13 cellular contexts compared by ENCODE assay signal in genomic region chr16:72947379-72948237, GRCh38.
DNase-seq lines count a peak whose midpoint lies in the region; ATAC-seq and TF ChIP-seq lines count a peak whose summit lies in the region.
"Had no signal": no experiment of that assay in that cellular context is flagged by ENCODE, and none has a peak within 500 bp of the region (broad histone marks: within the 10 kb centered on the region; RNA-seq: fewer than 3 reads in every experiment).

No MANE protein-coding gene starts in this region.

- H3K27ac Mint-ChIP-seq in activated CD4-positive, alpha-beta T cell treated with anti-CD3 and anti-CD28 coated beads, Interleukin-2, amount 10 ng/mL, durations not matched to agents 24 days and 14 days = no peak overlapping the region
- no peak overlapping the region for H3K27ac Mint-ChIP-seq in effector memory CD8-positive, alpha-beta T cell
- H3K27ac Mint-ChIP-seq: activated T-helper 17 cell treated with anti-CD3 and anti-CD28 coated beads, Interleukin-2, amount 50 U/mL, for 72 hours had no signal

- no peaks in the 10 kb centered on the region for H3K27me3 ChIP-seq in fibroblast of lung (ENCODE audit: control insufficient read depth, insufficient read depth, low read length)
- no peaks in the 10 kb centered on the region for H3K27me3 ChIP-seq in left lung
- no peaks in the 10 kb centered on the region for H3K27me3 ChIP-seq in gastrocnemius medialis
- no peaks in the 10 kb centered on the region for H3K27me3 ChIP-seq in vagina

- H2AFZ ChIP-seq in fibroblast of lung (ENCODE audit: low read length) = no peak overlapping the region

- H3K27me3 Mint-ChIP-seq in activated CD4-positive, alpha-beta T cell treated with anti-CD3 and anti-CD28 coated beads, Interleukin-2, amount 10 ng/mL, durations not matched to agents 24 days and 14 days = peaks cover 2% of the 10 kb centered on the region
- H3K27me3 Mint-ChIP-seq in effector memory CD8-positive, alpha-beta T cell = no peaks in the 10 kb centered on the region
- H3K27me3 Mint-ChIP-seq: activated T-helper 17 cell treated with anti-CD3 and anti-CD28 coated beads, Interleukin-2, amount 50 U/mL, for 72 hours had no signal

- no peak overlapping the region for H3K4me2 ChIP-seq in fibroblast of lung (ENCODE audit: extremely low read depth, insufficient read depth, low read length)

- no peak for TF ChIP-seq CTCF in fibroblast of lung (conservative IDR thresholded peaks at IDR 0.05 in 1 of 2, IDR thresholded peaks at IDR 0.05 in 1 of 2; ENCODE audit: low read depth in 1 of 2, low read length in 2 of 2)
- TF ChIP-seq CTCF in left lung (IDR thresholded peaks at IDR 0.05) = no peak
- no peak for TF ChIP-seq CTCF in gastrocnemius medialis (IDR thresholded peaks at IDR 0.05 in 4 of 5, conservative IDR thresholded peaks at IDR 0.05 in 1 of 5)
- TF ChIP-seq CTCF in vagina (IDR thresholded peaks at IDR 0.05) = no peak

- peak overlapping the region; percentile 59 for H3K27ac ChIP-seq in fibroblast of lung (ENCODE audit: insufficient read depth, low read length)
- no peak overlapping the region for H3K27ac ChIP-seq in left lung
- H3K27ac ChIP-seq in gastrocnemius medialis = peak overlapping the region; percentile 69 to 83 (median 82)
- H3K27ac ChIP-seq in vagina = no peak overlapping the region

- TF ChIP-seq POLR2A in gastrocnemius medialis (IDR thresholded peaks at IDR 0.05) (no peak), vagina (IDR thresholded peaks at IDR 0.05) (no peak)

- peaks cover 60% of the 10 kb centered on the region for H3K79me2 ChIP-seq in fibroblast of lung (ENCODE audit: control insufficient read depth, insufficient read depth, low read length)

- peaks cover 9% of the 10 kb centered on the region for H3K36me3 ChIP-seq in fibroblast of lung (ENCODE audit: control insufficient read depth, insufficient read depth, low read length)
- peaks cover 0 to 21% of the 10 kb centered on the region in 2 donors for H3K36me3 ChIP-seq in left lung
- H3K36me3 ChIP-seq in gastrocnemius medialis = peaks cover 0 to 12% of the 10 kb centered on the region in 2 donors
- peaks cover 0 to 18% of the 10 kb centered on the region in 2 donors for H3K36me3 ChIP-seq in vagina

- no peaks in the 10 kb centered on the region for H4K20me1 ChIP-seq in fibroblast of lung (ENCODE audit: control insufficient read depth, extremely low read depth, insufficient read depth, low read length)

- no peaks in the 10 kb centered on the region for H3K4me1 Mint-ChIP-seq in activated CD4-positive, alpha-beta T cell treated with anti-CD3 and anti-CD28 coated beads, Interleukin-2, amount 10 ng/mL, durations not matched to agents 24 days and 14 days
- H3K4me1 Mint-ChIP-seq in effector memory CD8-positive, alpha-beta T cell (ENCODE audit: low read depth in 2 of 2) = no peaks in the 10 kb centered on the region
- H3K4me1 Mint-ChIP-seq: activated T-helper 17 cell treated with anti-CD3 and anti-CD28 coated beads, Interleukin-2, amount 50 U/mL, for 72 hours had no signal

- H3K9ac ChIP-seq in fibroblast of lung (ENCODE audit: insufficient read depth, low read length) = peak overlapping the region; percentile 28

- H3K4me1 ChIP-seq in fibroblast of lung (ENCODE audit: control insufficient read depth, extremely low read depth, insufficient read depth, low read length) (peaks cover 20% of the 10 kb centered on the region), left lung (peaks cover 0 to 9% of the 10 kb centered on the region in 2 donors), gastrocnemius medialis (peaks cover 38 to 57% of the 10 kb centered on the region in 2 donors), vagina (peaks cover 5% of the 10 kb centered on the region)

- H3K36me3 Mint-ChIP-seq in activated CD4-positive, alpha-beta T cell treated with anti-CD3 and anti-CD28 coated beads, Interleukin-2, amount 10 ng/mL, durations not matched to agents 24 days and 14 days (ENCODE audit: low read depth) = no peaks in the 10 kb centered on the region
- no peaks in the 10 kb centered on the region for H3K36me3 Mint-ChIP-seq in effector memory CD8-positive, alpha-beta T cell (ENCODE audit: insufficient read depth)

- no peak overlapping the region for H3K4me3 Mint-ChIP-seq in activated CD4-positive, alpha-beta T cell treated with anti-CD3 and anti-CD28 coated beads, Interleukin-2, amount 10 ng/mL, durations not matched to agents 24 days and 14 days
- H3K4me3 Mint-ChIP-seq in effector memory CD8-positive, alpha-beta T cell = no peak overlapping the region
- H3K4me3 Mint-ChIP-seq: activated T-helper 17 cell treated with anti-CD3 and anti-CD28 coated beads, Interleukin-2, amount 50 U/mL, for 72 hours had no signal

- no peak overlapping the region for H3K4me3 ChIP-seq in fibroblast of lung (replicated peaks in 1 of 4; ENCODE audit: control extremely low read depth in 1 of 4, insufficient read depth in 1 of 4, low read depth in 3 of 4, low read length in 4 of 4)
- no peak overlapping the region for H3K4me3 ChIP-seq in left lung
- H3K4me3 ChIP-seq in gastrocnemius medialis = peak overlapping the region in 1 of 4 donors; percentile 35
- no peak overlapping the region for H3K4me3 ChIP-seq in vagina

- in situ Hi-C loops in gastrocnemius medialis (cut with MboI; ENCODE audit: low sequenced_read_pairs in 4 of 4) = no loop called here

- DNase-seq in HuH-7 (ENCODE audit: low spot score) = peak; percentile 90
- DNase-seq in fibroblast of lung (ENCODE audit: low read depth in 2 of 2) = peak; percentile 24 to 27
- no peak for DNase-seq in left lung
- peak in 1 of 2 donors; percentile 59 for DNase-seq in gastrocnemius medialis
- no peak for DNase-seq in vagina (ENCODE audit: extremely low spot score in 2 of 2)
- DNase-seq in activated CD4-positive, alpha-beta T cell treated with anti-CD3 and anti-CD28 coated beads, Interleukin-2, amount 10 ng/mL, durations not matched to agents 24 days and 14 days = no peak
- DNase-seq in effector memory CD8-positive, alpha-beta T cell = no peak
- DNase-seq: activated CD4-positive, alpha-beta T cell treated with anti-CD3 and anti-CD28 coated beads, Interleukin-2, amount 50 U/mL, for 1 hour; DMS53; NCI-H2171 treated with DMSO at 0.1 percent for 48 hours; T-helper 1 cell had no signal

- intact Hi-C loops in left lung (cut with DNase I) = no loop called here
- intact Hi-C loops in gastrocnemius medialis (cut with DNase I; ENCODE audit: low total_unique reads) = no loop called here
- intact Hi-C loops in vagina (cut with DNase I) = no loop called here
- intact Hi-C loops in activated CD4-positive, alpha-beta T cell treated with anti-CD3 and anti-CD28 coated beads, Interleukin-2, amount 10 ng/mL, durations not matched to agents 24 days and 14 days (cut with micrococcal nuclease) = no loop called here

- ATAC-seq in left lung (peak; percentile 58), gastrocnemius medialis (peak; percentile 81), GM19324 (IDR thresholded peaks at IDR 0.05; ENCODE audit: low FRiP score, unreplicated experiment) (no peak)
- ATAC-seq in effector memory CD8-positive, alpha-beta T cell (replicated peaks) = no peak
- ATAC-seq: activated T-helper 17 cell treated with anti-CD3 and anti-CD28 coated beads, Interleukin-2, amount 50 U/mL, for 72 hours had no signal

- H3K9me3 Mint-ChIP-seq in activated CD4-positive, alpha-beta T cell treated with anti-CD3 and anti-CD28 coated beads, Interleukin-2, amount 10 ng/mL, durations not matched to agents 24 days and 14 days = no peaks in the 10 kb centered on the region
- H3K9me3 Mint-ChIP-seq in effector memory CD8-positive, alpha-beta T cell = peaks cover 0 to 6% of the 10 kb centered on the region in 2 donors
- H3K9me3 Mint-ChIP-seq: activated T-helper 17 cell treated with anti-CD3 and anti-CD28 coated beads, Interleukin-2, amount 50 U/mL, for 72 hours had no signal

- H3K9me3 ChIP-seq in fibroblast of lung (ENCODE audit: control insufficient read depth, insufficient read depth, low read depth, low read length) = no peaks in the 10 kb centered on the region
- no peaks in the 10 kb centered on the region for H3K9me3 ChIP-seq in left lung
- no peaks in the 10 kb centered on the region for H3K9me3 ChIP-seq in gastrocnemius medialis
- no peaks in the 10 kb centered on the region for H3K9me3 ChIP-seq in vagina

Comparison
In these comparisons a context has a peak if more than half of its experiments do, and no peak if none do; other contexts are left out.
1. DNase-seq: peak in HuH-7 (single experiment) and fibroblast of lung (2 of 2); none in left lung (0 of 2), vagina (0 of 2), activated CD4-positive, alpha-beta T cell treated with anti-CD3 and anti-CD28 coated beads, Interleukin-2, amount 10 ng/mL, durations not matched to agents 24 days and 14 days (single experiment) and effector memory CD8-positive, alpha-beta T cell (0 of 3).
2. H3K27ac ChIP-seq: peak in fibroblast of lung (single experiment) and gastrocnemius medialis (4 of 4); none in left lung (0 of 2) and vagina (single experiment).
3. ATAC-seq: peak in left lung (single experiment) and gastrocnemius medialis (2 of 2); none in GM19324 (single experiment) and effector memory CD8-positive, alpha-beta T cell (single experiment).